8 cellular contexts compared by ENCODE assay signal in the genomic region with DNA sequence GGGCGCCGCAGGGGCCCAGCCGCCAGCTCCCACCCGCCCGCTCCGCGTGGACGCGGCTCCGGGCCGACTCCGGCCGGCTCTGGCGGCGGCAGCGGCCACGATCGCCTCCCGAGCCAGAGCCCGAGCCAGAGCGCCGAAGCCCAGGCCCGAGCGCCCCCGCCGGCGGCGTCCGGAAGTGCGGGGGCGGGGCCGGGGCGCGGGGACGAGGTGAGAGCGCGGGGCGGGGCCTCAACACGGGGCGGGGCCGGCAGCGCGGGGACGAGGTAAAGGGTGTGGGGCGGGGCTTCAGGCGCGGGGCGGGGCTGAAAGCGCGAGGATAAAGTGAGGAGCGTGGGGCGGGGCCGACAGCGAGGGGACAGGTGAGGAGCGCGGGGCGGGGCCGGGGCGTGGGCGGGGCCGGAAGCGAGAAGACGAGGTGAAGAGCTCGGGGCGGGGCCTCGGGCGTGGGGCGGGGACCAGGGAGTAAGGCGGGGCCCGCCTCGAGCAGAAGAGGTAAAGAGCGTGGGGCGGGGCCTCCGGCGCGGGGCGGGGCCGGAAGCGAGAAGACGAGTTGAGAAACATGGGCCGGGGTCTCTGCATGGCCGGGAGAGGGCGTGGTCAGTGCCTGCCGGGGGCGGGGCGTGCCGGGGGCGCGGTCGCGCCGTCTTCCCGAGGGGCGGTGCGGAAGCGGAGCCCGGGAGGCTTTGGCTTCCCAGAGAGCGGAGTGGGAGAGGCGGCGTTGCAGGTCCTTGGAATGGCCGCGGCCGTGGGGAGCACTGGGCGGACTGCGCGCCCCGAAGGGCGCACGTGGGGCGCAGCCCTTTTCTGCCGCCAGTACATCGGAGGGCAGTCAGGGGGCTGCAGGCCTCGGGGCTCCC. TPM values are rescaled to one million over a fixed set of nuclear protein-coding genes. Genes with fewer than 3 reads are reported as not detected.
DNase-seq lines count a peak whose midpoint lies in the region; ATAC-seq and TF ChIP-seq lines count a peak whose summit lies in the region.

A gene with protein sequence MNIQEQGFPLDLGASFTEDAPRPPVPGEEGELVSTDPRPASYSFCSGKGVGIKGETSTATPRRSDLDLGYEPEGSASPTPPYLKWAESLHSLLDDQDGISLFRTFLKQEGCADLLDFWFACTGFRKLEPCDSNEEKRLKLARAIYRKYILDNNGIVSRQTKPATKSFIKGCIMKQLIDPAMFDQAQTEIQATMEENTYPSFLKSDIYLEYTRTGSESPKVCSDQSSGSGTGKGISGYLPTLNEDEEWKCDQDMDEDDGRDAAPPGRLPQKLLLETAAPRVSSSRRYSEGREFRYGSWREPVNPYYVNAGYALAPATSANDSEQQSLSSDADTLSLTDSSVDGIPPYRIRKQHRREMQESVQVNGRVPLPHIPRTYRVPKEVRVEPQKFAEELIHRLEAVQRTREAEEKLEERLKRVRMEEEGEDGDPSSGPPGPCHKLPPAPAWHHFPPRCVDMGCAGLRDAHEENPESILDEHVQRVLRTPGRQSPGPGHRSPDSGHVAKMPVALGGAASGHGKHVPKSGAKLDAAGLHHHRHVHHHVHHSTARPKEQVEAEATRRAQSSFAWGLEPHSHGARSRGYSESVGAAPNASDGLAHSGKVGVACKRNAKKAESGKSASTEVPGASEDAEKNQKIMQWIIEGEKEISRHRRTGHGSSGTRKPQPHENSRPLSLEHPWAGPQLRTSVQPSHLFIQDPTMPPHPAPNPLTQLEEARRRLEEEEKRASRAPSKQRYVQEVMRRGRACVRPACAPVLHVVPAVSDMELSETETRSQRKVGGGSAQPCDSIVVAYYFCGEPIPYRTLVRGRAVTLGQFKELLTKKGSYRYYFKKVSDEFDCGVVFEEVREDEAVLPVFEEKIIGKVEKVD (minus strand): TSS at position 177 of the 857 bp plus-strand sequence. CDS start 5,698 bp downstream, outside the sequence.

- peak; percentile 51 for ATAC-seq in GM18907 (IDR thresholded peaks at IDR 0.05; ENCODE audit: unreplicated experiment)
- peak; percentile 57 for ATAC-seq in HG03175 (IDR thresholded peaks at IDR 0.05; ENCODE audit: unreplicated experiment)

- no peak within 1 kb of the TSS for H3K27ac ChIP-seq in caudate nucleus (ENCODE audit: low read depth, low read length)
- peak within 1 kb of the TSS; percentile 42 to 88 (median 74) for H3K27ac ChIP-seq in spleen

- no peaks in the 10 kb centered on the region for H3K27me3 ChIP-seq in spleen (replicated peaks in 1 of 7)

- in situ Hi-C loops in ACHN (cut with HindIII; ENCODE audit: low pct_ligation_motif_present, low pct_unique_long_range_greater_than_20kb, low sequenced_read_pairs) = no loop called here

- WGBS in spleen, 5 donors = 2 to 4% (median 2%) methylated on average over 75 to 113 of the region's 113 CpGs

- DNase-seq in ACHN = peak; percentile 99
- peak; percentile 94 for DNase-seq in NCI-H345 treated with DMSO at 0.1 percent for 48 hours (lab: John Stamatoyannopoulos, UW; ENCODE audit: unreplicated experiment)
- DNase-seq in activated CD4-positive, CD25-positive, alpha-beta regulatory T cell (lab: John Stamatoyannopoulos, UW) = peak; percentile 100
- peak; percentile 22 to 99 (median 92) for DNase-seq in caudate nucleus (lab: John Stamatoyannopoulos, UW)
- peak; percentile 76 for DNase-seq in inferior parietal cortex (ENCODE audit: extremely low spot score)
- peak; percentile 100 for DNase-seq in spleen

- TF ChIP-seq CTCF in spleen (IDR thresholded peaks at IDR 0.05 in 8 of 11, conservative IDR thresholded peaks at IDR 0.05 in 3 of 11) = peak in 7 of 11 experiments; percentile 44 to 84 (median 72)

- peaks cover 0 to 13% (median 0%) of the 10 kb centered on the region in 6 donors for H3K36me3 ChIP-seq in spleen

- peak within 1 kb of the TSS; percentile 37 to 87 (median 66) for H3K4me3 ChIP-seq in spleen

- TF ChIP-seq POLR2A in spleen (IDR thresholded peaks at IDR 0.05) = no peak

- H3K4me1 ChIP-seq in spleen = peaks cover 15 to 76% (median 46%) of the 10 kb centered on the region in 6 donors

- H3K9me3 ChIP-seq in spleen = no peaks in the 10 kb centered on the region

- intact Hi-C loops in spleen (cut with DNase I; ENCODE audit: low total_unique reads) = loop anchor here (10.0 kb wide), 1 partner anchor 118 kb away; a partner anchor contains a TSS

RNA-seq across cellular contexts. Expression of the gene that starts here (rescaled TPM):
- total RNA-seq in spleen = 10 to 100 TPM; 22.6 to 27.3 (median 24.8) TPM
- 10 to 100 TPM; 12.9 to 22.7 (median 13.6) TPM for polyA plus RNA-seq in spleen
